In genomic region chr3:127741246-127741645, GRCh38 we compare ENCODE assay signal across 18 cellular contexts.
"Had no signal": no experiment of that assay in that cellular context is flagged by ENCODE, and none has a peak within 500 bp of the region (broad histone marks: within the 10 kb centered on the region; RNA-seq: fewer than 3 reads in every experiment).

No MANE protein-coding gene starts in this region.

- ATAC-seq: activated naive CD8-positive, alpha-beta T cell treated with anti-CD3 and anti-CD28 coated beads, Interleukin-2, amount 50 U/mL, for 24 hours; esophagus mucosa; stimulated activated naive B cell treated with anti-CD40 and anti-IgM and Interleukin-4, amounts not matched to agents 10 μg/mL and 1 μg/mL and 100 μg/mL, for 72 hours had no signal

- DNase-seq: activated CD4-positive, alpha-beta T cell treated with anti-CD3 and anti-CD28 coated beads, Interleukin-2, amount 50 U/mL, for 4 hours; activated naive CD4-positive, alpha-beta T cell treated with anti-CD3 and anti-CD28 coated beads for 36 hours; activated naive CD8-positive, alpha-beta T cell treated with anti-CD3 and anti-CD28 coated beads, Interleukin-2, amount 50 U/mL, for 24 hours; aorta; cortex of kidney; effector CD4-positive, alpha-beta T cell; mammary epithelial cell; naive B cell; right lobe of liver; stimulated activated CD4-positive, alpha-beta T cell treated with anti-CD3 and anti-CD28 coated beads, Interleukin-4, amount 100 ng/mL, for 4 hours; stimulated activated naive B cell treated with anti-CD40 and anti-IgM and Interleukin-4, amounts not matched to agents 10 μg/mL and 1 μg/mL and 100 μg/mL, for 72 hours; thyroid gland; uterus; WERI-Rb-1 had no signal

- H3K9me3 ChIP-seq: prostate gland, right lobe of liver, thyroid gland, uterus had no signal

- H3K27me3 ChIP-seq: hepatocyte, right lobe of liver, thyroid gland, uterus had no signal

- H3K36me3 ChIP-seq: prostate gland, thyroid gland, uterus, WERI-Rb-1 had no signal

- H3K4me3 ChIP-seq: hepatocyte, prostate gland, right lobe of liver, SK-N-MC, thyroid gland, uterus had no signal

- H3K27ac ChIP-seq: hepatocyte, prostate gland, right lobe of liver, SK-N-MC, thyroid gland, WERI-Rb-1 had no signal
